11 cellular contexts compared by ENCODE assay signal in the genomic region with DNA sequence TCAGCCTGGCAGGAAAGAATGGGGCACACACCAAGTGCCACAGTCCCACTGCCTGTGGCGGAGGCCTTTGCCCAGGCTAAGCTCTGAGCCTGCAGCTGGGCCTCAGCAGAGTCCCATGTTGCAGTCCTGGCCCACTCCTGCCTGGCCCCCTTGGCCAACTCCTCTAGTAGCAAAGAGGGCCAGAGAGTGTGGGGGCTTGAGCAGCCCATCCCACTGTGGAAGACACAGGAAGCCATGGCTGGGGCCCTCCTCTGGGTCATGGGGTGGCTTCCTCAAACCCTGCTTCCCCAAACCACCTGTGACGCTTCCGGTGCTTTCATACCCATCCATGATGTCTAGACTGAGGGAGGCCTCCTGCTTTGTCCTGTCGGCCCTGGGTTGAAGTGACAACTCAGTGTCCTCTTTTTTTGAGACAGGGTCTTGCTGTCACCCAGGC. TPM values are rescaled to one million over a fixed set of nuclear protein-coding genes. Genes with fewer than 3 reads are reported as not detected.
DNase-seq lines count a peak whose midpoint lies in the region; ATAC-seq, FAIRE-seq and TF ChIP-seq lines count a peak whose summit lies in the region.
"Had no signal": no experiment of that assay in that cellular context is flagged by ENCODE, and none has a peak within 500 bp of the region (broad histone marks: within the 10 kb centered on the region; RNA-seq: fewer than 3 reads in every experiment).

No MANE protein-coding gene starts in this region.

- H3K4me2 ChIP-seq in BLaER1, result peak overlapping the region; percentile 100

- peak overlapping the region; percentile 81 for H3K9ac ChIP-seq in BLaER1

- H3K4me3 ChIP-seq in BLaER1 (no peak overlapping the region), lower lobe of right lung (no peak overlapping the region)

- H3K9me3 ChIP-seq in BLaER1 (no peaks in the 10 kb centered on the region), lower lobe of right lung (no peaks in the 10 kb centered on the region)

- peak; percentile 29 for DNase-seq in T-helper 9 cell
- DNase-seq in lower lobe of right lung, result peak; percentile 57
- DNase-seq in NCI-H2107 (lab: John Stamatoyannopoulos, UW), result no peak
- DNase-seq in RCC 7860 (ENCODE audit: low spot score), result no peak
- no peak for DNase-seq in AG08396 (ENCODE audit: low spot score)
- DNase-seq: activated gamma-delta T cell, NCI-H2227 treated with DMSO at 0.1 percent for 48 hours had no signal

- H4K20me1 ChIP-seq in BLaER1, result peaks cover 99% of the 10 kb centered on the region

- H3K27ac ChIP-seq in BLaER1, result peak overlapping the region; percentile 90; the same call in 1 of the 2 replicates
- H3K27ac ChIP-seq in lower lobe of right lung, result no peak overlapping the region

- H3K4me1 ChIP-seq in BLaER1 (peaks cover 99% of the 10 kb centered on the region), lower lobe of right lung (peaks cover 97% of the 10 kb centered on the region)

- TF ChIP-seq CTCF in lower lobe of right lung (IDR thresholded peaks at IDR 0.05), result no peak

- no peak for ATAC-seq in lower lobe of right lung
- ATAC-seq in GM18498 (IDR thresholded peaks at IDR 0.05; ENCODE audit: unreplicated experiment), result no peak

- intact Hi-C loops in lower lobe of right lung (cut with DNase I), result no loop called here

- H3K27me3 ChIP-seq in BLaER1 (no peaks in the 10 kb centered on the region), lower lobe of right lung (ENCODE audit: low read depth) (no peaks in the 10 kb centered on the region)

- peak; percentile 38 for TF ChIP-seq POLR2A in GM19193 (IDR thresholded peaks at IDR 0.05; ENCODE audit: extremely low read depth, insufficient read depth, insufficient read length)

- H3K36me3 ChIP-seq in BLaER1 (peaks cover 64% of the 10 kb centered on the region), lower lobe of right lung (peaks cover 76% of the 10 kb centered on the region)

- no peak for FAIRE-seq in RCC 7860 (lab: Jason Lieb, UNC)

RNA-seq across cellular contexts. Expression of gene RPS19BP1, which starts 5.8 kb away (rescaled TPM):
- total RNA-seq in lower lobe of right lung, result 67.9 TPM

RNA-seq across cellular contexts. Expression of gene ATF4, which starts 6.4 kb away (rescaled TPM):
- total RNA-seq in lower lobe of right lung, result 327 TPM

RNA-seq across cellular contexts. Expression of gene MIEF1, which starts 24.7 kb away (rescaled TPM):
- 27.7 TPM for total RNA-seq in lower lobe of right lung

RNA-seq across cellular contexts. Expression of gene CACNA1I, which starts 43.8 kb away (rescaled TPM):
- total RNA-seq in lower lobe of right lung, result 0.21 TPM
- total RNA-seq: glomerular endothelial cell had no signal

Comparison
In these comparisons a context has a peak if more than half of its experiments do, and no peak if none do; other contexts are left out.
1. DNase-seq: peak in T-helper 9 cell (single experiment) and lower lobe of right lung (single experiment); none in NCI-H2107 (single experiment), RCC 7860 (single experiment) and AG08396 (single experiment).